7 cellular contexts compared by ENCODE assay signal in genomic region chr12:109473526-109474270, GRCh38. TPM values are rescaled to one million over a fixed set of nuclear protein-coding genes. Genes with fewer than 3 reads are reported as not detected.
DNase-seq lines count a peak whose midpoint lies in the region; ATAC-seq and TF ChIP-seq lines count a peak whose summit lies in the region.
"Not testable (repeated sequence)": the region's sequence is repeated elsewhere in the genome, so short reads cannot be mapped to it uniquely, and the experiment has no call there.

No MANE protein-coding gene starts in this region.

- not testable (repeated sequence) for H3K4me1 ChIP-seq in IMR-90 (ENCODE audit: control insufficient read depth, insufficient read depth, low read length)
- H3K4me1 ChIP-seq in ascending aorta (peaks cover 14 to 54% of the 10 kb centered on the region in 2 donors), fibroblast of lung (ENCODE audit: control insufficient read depth, extremely low read depth, insufficient read depth, low read length) (peaks cover 12% of the 10 kb centered on the region), right cardiac atrium (ENCODE audit: control insufficient read depth, insufficient read depth, low read length) (peaks cover 11% of the 10 kb centered on the region), skeletal muscle satellite cell (ENCODE audit: control insufficient read depth, insufficient read depth, low read length) (peaks cover 20% of the 10 kb centered on the region), thoracic aorta (ENCODE audit: control insufficient read depth in 1 of 2, low read depth in 2 of 2) (peaks cover 42 to 79% of the 10 kb centered on the region in 2 donors)

- H2AFZ ChIP-seq in IMR-90 (replicated peaks; ENCODE audit: low read length, poor library complexity); fibroblast of lung (ENCODE audit: low read length): not testable (repeated sequence)

- POLR2A ChIA-PET in IMR-90 (lab: Charles Lee; ENCODE audit: unreplicated experiment): not testable (repeated sequence)

- not testable (repeated sequence) for H3K14ac ChIP-seq in IMR-90 (replicated peaks; ENCODE audit: low read depth, low read length)

- H2AK9ac ChIP-seq in IMR-90 (replicated peaks; ENCODE audit: low read depth, low read length, poor library complexity): not testable (repeated sequence)

- not testable (repeated sequence) for BruUV-seq in IMR-90 (replicated peaks; lab: Mats Ljungman, UMichigan)

- peaks cover 76% of the 10 kb centered on the region for H4K20me1 ChIP-seq in IMR-90 (ENCODE audit: insufficient read depth, low read length)
- H4K20me1 ChIP-seq in fibroblast of lung (ENCODE audit: control insufficient read depth, extremely low read depth, insufficient read depth, low read length): not testable (repeated sequence)

- peaks cover 96% of the 10 kb centered on the region for H3K79me2 ChIP-seq in fibroblast of lung (ENCODE audit: control insufficient read depth, insufficient read depth, low read length)

- H2BK20ac ChIP-seq in IMR-90 (ENCODE audit: low read depth, low read length): not testable (repeated sequence)

- not testable (repeated sequence) for H3K9me3 ChIP-seq in IMR-90 (ENCODE audit: control insufficient read depth, insufficient read depth, low read length); ascending aorta; fibroblast of lung (ENCODE audit: control insufficient read depth, insufficient read depth, low read depth, low read length); right cardiac atrium (ENCODE audit: control insufficient read depth, low read length); skeletal muscle satellite cell (replicated peaks; ENCODE audit: low read length); thoracic aorta

- H3K27me3 ChIP-seq in IMR-90 (ENCODE audit: control insufficient read depth, insufficient read depth, low read length); ascending aorta; fibroblast of lung (ENCODE audit: control insufficient read depth, insufficient read depth, low read length); right cardiac atrium (ENCODE audit: control insufficient read depth, insufficient read depth); skeletal muscle satellite cell (ENCODE audit: control insufficient read depth, insufficient read depth, low read length); thoracic aorta (replicated peaks; ENCODE audit: insufficient read depth): not testable (repeated sequence)

- not testable (repeated sequence) for H4K91ac ChIP-seq in IMR-90 (ENCODE audit: insufficient read depth, low read depth, low read length)

- H3K4ac ChIP-seq in IMR-90 (ENCODE audit: low read depth, low read length): not testable (repeated sequence)

- H3K27ac Mint-ChIP-seq in nephron: not testable (repeated sequence)

- H2BK120ac ChIP-seq in IMR-90 (ENCODE audit: low read depth, low read length): not testable (repeated sequence)

- H3K56ac ChIP-seq in IMR-90 (ENCODE audit: extremely low read depth, insufficient read depth, low read length): not testable (repeated sequence)

- peaks cover 10% of the 10 kb centered on the region for H3K36me3 Mint-ChIP-seq in nephron (ENCODE audit: low read depth)

- not testable (repeated sequence) for TF ChIP-seq RAD21 in IMR-90 (IDR thresholded peaks at IDR 0.05; ENCODE audit: low read length)

- not testable (repeated sequence) for H3K4me2 ChIP-seq in IMR-90 (ENCODE audit: low read depth, low read length); fibroblast of lung (ENCODE audit: extremely low read depth, insufficient read depth, low read length)
- H3K4me2 ChIP-seq in skeletal muscle satellite cell (ENCODE audit: low read length): peak overlapping the region; percentile 84

- intact Hi-C loops in IMR-90 (cut with micrococcal nuclease): not testable (repeated sequence)
- intact Hi-C loops in ascending aorta (cut with DNase I) (loop anchor here (10.0 kb wide), 3 partner anchors 101 to 319 kb away; partner anchors contain the start of genes FAM222A, MMAB and MVK), right cardiac atrium (cut with DNase I) (loop anchor here in 1 of 4 donors (5.0 kb wide), 1 partner anchor 36 kb away; no protein-coding TSS in a partner anchor)

- H3K9me3 Mint-ChIP-seq in nephron: not testable (repeated sequence)

- not testable (repeated sequence) for DNase-seq in IMR-90; ascending aorta (ENCODE audit: low spot score in 2 of 2); fibroblast of lung (ENCODE audit: low read depth in 2 of 2); right cardiac atrium; thoracic aorta (ENCODE audit: low spot score)

- H3K9me1 ChIP-seq in IMR-90 (ENCODE audit: insufficient read depth, low read length): peaks cover 41% of the 10 kb centered on the region

- TF ChIP-seq CTCF in IMR-90 (conservative IDR thresholded peaks at IDR 0.05; ENCODE audit: low read depth, low read length); ascending aorta (IDR thresholded peaks at IDR 0.05); fibroblast of lung (conservative IDR thresholded peaks at IDR 0.05 in 1 of 2, IDR thresholded peaks at IDR 0.05 in 1 of 2; ENCODE audit: low read depth in 1 of 2, low read length in 2 of 2); nephron (IDR thresholded peaks at IDR 0.05; ENCODE audit: unreplicated experiment in 3 of 3); thoracic aorta (IDR thresholded peaks at IDR 0.05): not testable (repeated sequence)

- H4K8ac ChIP-seq in IMR-90 (ENCODE audit: low read depth in 2 of 2, low read length in 2 of 2): not testable (repeated sequence)

- not testable (repeated sequence) for H2BK15ac ChIP-seq in IMR-90 (ENCODE audit: low read depth, low read length)

- not testable (repeated sequence) for TF ChIP-seq POLR2A in IMR-90 (IDR thresholded peaks at IDR 0.05; ENCODE audit: low read depth, low read length)

- peaks cover 4 to 83% of the 10 kb centered on the region in 2 experiments; a peak in 3 of 4 replicates for H3K79me1 ChIP-seq in IMR-90 (ENCODE audit: low read depth in 1 of 2, low read length in 2 of 2)

- 0 out of 2 replicates have a peak overlapping the region, but pooled peaks have one; percentile 54 for H3K23ac ChIP-seq in IMR-90 (ENCODE audit: low read depth, low read length)

- ATAC-seq in IMR-90 (ENCODE audit: low read depth); right cardiac atrium; thoracic aorta (ENCODE audit: insufficient number of reproducible peaks, low FRiP score, low read depth): not testable (repeated sequence)

- H3K27me3 Mint-ChIP-seq in nephron (ENCODE audit: low read depth): not testable (repeated sequence)

- not testable (repeated sequence) for H2AK5ac ChIP-seq in IMR-90 (ENCODE audit: low read depth, low read length)

- not testable (repeated sequence) for H3K27ac ChIP-seq in IMR-90 (ENCODE audit: insufficient read depth, low read length)
- H3K27ac ChIP-seq in ascending aorta (peak overlapping the region; percentile 51 to 94), fibroblast of lung (ENCODE audit: insufficient read depth, low read length) (peak overlapping the region; percentile 9), right cardiac atrium (ENCODE audit: low read length) (peak overlapping the region; percentile 40), thoracic aorta (peak overlapping the region; percentile 22 to 42)

- H3K9ac ChIP-seq in IMR-90 (ENCODE audit: low read depth, low read length); fibroblast of lung (ENCODE audit: insufficient read depth, low read length); skeletal muscle satellite cell (ENCODE audit: low read depth, low read length): not testable (repeated sequence)

- dilution Hi-C loops in IMR-90 (cut with HindIII; ENCODE audit: low sequenced_read_pairs, unreplicated experiment): not testable (repeated sequence)

- CTCF ChIA-PET in IMR-90 (lab: Yijun Ruan, JAX): interaction anchor here (0.9 to 1.1 kb wide), 2 partner anchors 26 to 46 kb away, joined by 3 to 4 read pairs; no protein-coding TSS in a partner anchor

- H3K4me3 ChIP-seq in IMR-90 (ENCODE audit: insufficient read depth, low read depth, low read length); ascending aorta; right cardiac atrium (ENCODE audit: low read length); skeletal muscle satellite cell (ENCODE audit: low read length); thoracic aorta: not testable (repeated sequence)
- H3K4me3 ChIP-seq in fibroblast of lung (replicated peaks in 1 of 4; ENCODE audit: control extremely low read depth in 1 of 4, insufficient read depth in 1 of 4, low read depth in 3 of 4, low read length in 4 of 4): peak overlapping the region in 1 of 4 experiments; percentile 86

- H3K4me1 Mint-ChIP-seq in nephron: peaks cover 25% of the 10 kb centered on the region

- H3K18ac ChIP-seq in IMR-90 (ENCODE audit: low read depth, low read length): not testable (repeated sequence)

- H2BK5ac ChIP-seq in IMR-90 (ENCODE audit: low read depth, low read length, poor library complexity, severe bottlenecking): not testable (repeated sequence)

- peak overlapping the region in 2 of 3 experiments; percentile 96 for H3K4me3 Mint-ChIP-seq in nephron

- in situ Hi-C loops in IMR-90 (cut with MboI; ENCODE audit: low sequenced_read_pairs): not testable (repeated sequence)

- H4K5ac ChIP-seq in IMR-90 (ENCODE audit: low read depth, low read length): not testable (repeated sequence)

- WGBS in IMR-90 (ENCODE audit: extremely low coverage in 2 of 2, insufficient read length in 1 of 2), 2 experiments: 91% methylated on average over 10 of the region's 16 CpGs; no CpG with 5 or more reads in 1 of the 2 experiments
- WGBS in right cardiac atrium: 85% methylated on average over 16 of the region's 16 CpGs

- H3K36me3 ChIP-seq in IMR-90 (ENCODE audit: control insufficient read depth, insufficient read depth, low read length) (peaks cover 25% of the 10 kb centered on the region), ascending aorta (peaks cover 8 to 15% of the 10 kb centered on the region in 2 donors), skeletal muscle satellite cell (ENCODE audit: insufficient read depth, low read length) (peaks cover 44% of the 10 kb centered on the region)
- H3K36me3 ChIP-seq in fibroblast of lung (ENCODE audit: control insufficient read depth, insufficient read depth, low read length); thoracic aorta: not testable (repeated sequence)

RNA-seq across cellular contexts. Expression of gene KCTD10, which starts 3.4 kb away (rescaled TPM):
- total RNA-seq in IMR-90 (2012; rRNA removed): 72.1 and 77.2 TPM in 2 replicates
- 82.8 and 88.4 TPM in 2 replicates for polyA plus RNA-seq in IMR-90 (2012; rRNA removed)
- 59.8 and 83.6 TPM in 2 replicates for polyA plus RNA-seq in IMR-90 (2012; cell fraction: cytosol; rRNA removed)
- polyA plus RNA-seq in IMR-90 (2012; cell fraction: nucleus; rRNA removed; ENCODE audit: low replicate concordance): 122 and 137 TPM in 2 replicates
- total RNA-seq in ascending aorta: 102 TPM
- total RNA-seq in fibroblast of lung: 59.8 and 106 TPM in 2 replicates
- 131 and 190 TPM in 2 replicates for polyA plus RNA-seq in fibroblast of lung
- polyA plus RNA-seq in fibroblast of lung (2012): 86.6 and 115 TPM in 2 replicates
- polyA minus RNA-seq in fibroblast of lung (ENCODE audit: low replicate concordance): 424 and 573 TPM in 2 replicates
- 10 to 100 TPM; 28.3 to 76.9 (median 32.9) TPM for total RNA-seq in right cardiac atrium
- polyA plus RNA-seq in right cardiac atrium: 16.5 TPM
- 49.4 and 75.4 TPM in 2 replicates for total RNA-seq in skeletal muscle satellite cell (2012; rRNA removed)
- 100 to 1,000 TPM; 109 to 271 TPM for total RNA-seq in thoracic aorta

RNA-seq across cellular contexts. Expression of gene UBE3B, which starts 3.7 kb away (rescaled TPM):
- total RNA-seq in IMR-90 (2012; rRNA removed) (18.8 and 19.4 TPM in 2 replicates), ascending aorta (19.1 TPM), fibroblast of lung (35.7 and 49.7 TPM in 2 replicates), right cardiac atrium (10 to 100 TPM; 39.9 to 53.2 (median 46.8) TPM), thoracic aorta (10 to 100 TPM; 41.4 to 75.3 TPM)
- polyA plus RNA-seq in IMR-90 (2012; rRNA removed) (24.3 and 24.9 TPM in 2 replicates), fibroblast of lung (27.2 and 29.5 TPM in 2 replicates), right cardiac atrium (22.6 TPM)
- 17.0 and 19.0 TPM in 2 replicates for polyA plus RNA-seq in IMR-90 (2012; cell fraction: cytosol; rRNA removed)
- polyA plus RNA-seq in IMR-90 (2012; cell fraction: nucleus; rRNA removed; ENCODE audit: low replicate concordance): 49.8 and 61.5 TPM in 2 replicates
- polyA plus RNA-seq in fibroblast of lung (2012): 17.8 and 20.1 TPM in 2 replicates
- polyA minus RNA-seq in fibroblast of lung (ENCODE audit: low replicate concordance): 38.8 and 58.9 TPM in 2 replicates
- 30.6 and 33.7 TPM in 2 replicates for total RNA-seq in skeletal muscle satellite cell (2012; rRNA removed)
